16 cellular contexts compared by ENCODE assay signal in genomic region chr13:100128373-100128772, GRCh38. TPM values are rescaled to one million over a fixed set of nuclear protein-coding genes. Genes with fewer than 3 reads are reported as not detected.
A peak's percentile ranks its signal among the peaks of the same experiment; 100 is the strongest.
DNase-seq lines count a peak whose midpoint lies in the region; ATAC-seq and FAIRE-seq lines count a peak whose summit lies in the region.
"Had no signal": no experiment of that assay in that cellular context is flagged by ENCODE, and none has a peak within 500 bp of the region (broad histone marks: within the 10 kb centered on the region; RNA-seq: fewer than 3 reads in every experiment).

No MANE protein-coding gene starts in this region.

- no peak overlapping the region for H2BK120ac ChIP-seq in mesenchymal stem cell (ENCODE audit: low read depth, low read length)

- peak; percentile 47 for DNase-seq in activated CD4-positive, alpha-beta T cell treated with anti-CD3 and anti-CD28 coated beads for 36 hours
- no peak for DNase-seq in activated CD4-positive, alpha-beta T cell treated with anti-CD3 and anti-CD28 coated beads, Interleukin-2, amount 10 ng/mL, durations not matched to agents 24 days and 14 days
- peak; percentile 10 for DNase-seq in HTR-8/SVneo (ENCODE audit: insufficient read length, low spot score)
- DNase-seq in amniotic epithelial cell (ENCODE audit: low read depth) = peak; percentile 81
- DNase-seq in mesenchymal stem cell = peak; percentile 83
- no peak for DNase-seq in OCI-M2 (lab: John Stamatoyannopoulos, UW; ENCODE audit: unreplicated experiment)
- DNase-seq in cerebellum (ENCODE audit: low spot score) = no peak
- DNase-seq: NCI-H510A had no signal

- no peaks in the 10 kb centered on the region for H3K36me3 ChIP-seq in mesenchymal stem cell (ENCODE audit: control insufficient read depth in 1 of 2, insufficient read depth in 2 of 2, low read depth in 1 of 2, low read length in 2 of 2)

- no peaks in the 10 kb centered on the region for H3K9me3 Mint-ChIP-seq in activated CD4-positive, alpha-beta T cell treated with anti-CD3 and anti-CD28 coated beads for 36 hours (ENCODE audit: low read depth)
- H3K9me3 Mint-ChIP-seq in activated CD4-positive, alpha-beta T cell treated with anti-CD3 and anti-CD28 coated beads, Interleukin-2, amount 10 ng/mL, durations not matched to agents 24 days and 14 days = peaks cover 4% of the 10 kb centered on the region
- H3K9me3 Mint-ChIP-seq: natural killer cell treated with Interleukin-12 subunit alpha and Interleukin-12 subunit beta and Interleukin-15 and Interleukin-18, amount 100 ng/mL, for 72 hours; stimulated activated effector memory CD8-positive, alpha-beta T cell treated with anti-CD3 and anti-CD28 coated beads, Interleukin-12 subunit alpha, Interleukin-12 subunit beta, amount 100 ng/mL, for 72 hours had no signal

- no peak overlapping the region for H3K18ac ChIP-seq in mesenchymal stem cell (ENCODE audit: low read depth in 1 of 2, low read length in 2 of 2)

- no peak overlapping the region for H3K4me3 ChIP-seq in mesenchymal stem cell (ENCODE audit: insufficient read depth in 1 of 2, low read depth in 1 of 2, low read length in 2 of 2)
- H3K4me3 ChIP-seq: SK-N-MC had no signal

- no peak for FAIRE-seq in HTR-8/SVneo (lab: Jason Lieb, UNC)
- FAIRE-seq: endothelial cell of umbilical vein, H1, small intestine had no signal

- no peak overlapping the region for H3K23ac ChIP-seq in mesenchymal stem cell (ENCODE audit: low read length in 2 of 2)

- H3K4ac ChIP-seq in mesenchymal stem cell (ENCODE audit: low read depth in 1 of 2, low read length in 2 of 2) = no peak overlapping the region

- H2BK12ac ChIP-seq in mesenchymal stem cell (ENCODE audit: low read length in 2 of 2) = no peak overlapping the region

- no peak overlapping the region for H2BK5ac ChIP-seq in mesenchymal stem cell (ENCODE audit: low read depth, low read length, poor library complexity, severe bottlenecking)

- CTCF ChIA-PET in activated CD4-positive, alpha-beta T cell treated with anti-CD3 and anti-CD28 coated beads for 36 hours (lab: Charles Lee) = no interaction called here

- H3K27me3 Mint-ChIP-seq in activated CD4-positive, alpha-beta T cell treated with anti-CD3 and anti-CD28 coated beads for 36 hours = no peaks in the 10 kb centered on the region
- H3K27me3 Mint-ChIP-seq in activated CD4-positive, alpha-beta T cell treated with anti-CD3 and anti-CD28 coated beads, Interleukin-2, amount 10 ng/mL, durations not matched to agents 24 days and 14 days = no peaks in the 10 kb centered on the region
- H3K27me3 Mint-ChIP-seq: natural killer cell treated with Interleukin-12 subunit alpha and Interleukin-12 subunit beta and Interleukin-15 and Interleukin-18, amount 100 ng/mL, for 72 hours had no signal

- H3K79me1 ChIP-seq in mesenchymal stem cell (replicated peaks; ENCODE audit: low read length, poor library complexity, severe bottlenecking) = peaks cover 18% of the 10 kb centered on the region

- no peak overlapping the region for H3K27ac ChIP-seq in mesenchymal stem cell (ENCODE audit: low read length, poor library complexity, severe bottlenecking)
- H3K27ac ChIP-seq: KMS-11, SK-N-MC had no signal

- no peak overlapping the region for H3K27ac Mint-ChIP-seq in activated CD4-positive, alpha-beta T cell treated with anti-CD3 and anti-CD28 coated beads for 36 hours
- no peak overlapping the region for H3K27ac Mint-ChIP-seq in activated CD4-positive, alpha-beta T cell treated with anti-CD3 and anti-CD28 coated beads, Interleukin-2, amount 10 ng/mL, durations not matched to agents 24 days and 14 days
- H3K27ac Mint-ChIP-seq: natural killer cell treated with Interleukin-12 subunit alpha and Interleukin-12 subunit beta and Interleukin-15 and Interleukin-18, amount 100 ng/mL, for 72 hours; stimulated activated effector memory CD8-positive, alpha-beta T cell treated with anti-CD3 and anti-CD28 coated beads, Interleukin-12 subunit alpha, Interleukin-12 subunit beta, amount 100 ng/mL, for 72 hours had no signal

- no peak overlapping the region for H3K4me2 ChIP-seq in mesenchymal stem cell (ENCODE audit: low read length, poor library complexity, severe bottlenecking)
- H3K4me2 ChIP-seq: KMS-11 had no signal

- H3K4me1 ChIP-seq in mesenchymal stem cell (ENCODE audit: control insufficient read depth, insufficient read depth, low read depth, low read length) = peaks cover 3% of the 10 kb centered on the region

- WGBS in mesenchymal stem cell = 62% methylated on average over 3 of the region's 3 CpGs

- H3K27me3 ChIP-seq in mesenchymal stem cell (ENCODE audit: control insufficient read depth in 1 of 2, insufficient read depth in 1 of 2, low read length in 2 of 2) = no peaks in the 10 kb centered on the region

- H3K14ac ChIP-seq in mesenchymal stem cell (ENCODE audit: low read length in 2 of 2) = no peak overlapping the region

- H3K4me3 Mint-ChIP-seq in activated CD4-positive, alpha-beta T cell treated with anti-CD3 and anti-CD28 coated beads for 36 hours = no peak overlapping the region
- no peak overlapping the region for H3K4me3 Mint-ChIP-seq in activated CD4-positive, alpha-beta T cell treated with anti-CD3 and anti-CD28 coated beads, Interleukin-2, amount 10 ng/mL, durations not matched to agents 24 days and 14 days
- H3K4me3 Mint-ChIP-seq: natural killer cell treated with Interleukin-12 subunit alpha and Interleukin-12 subunit beta and Interleukin-15 and Interleukin-18, amount 100 ng/mL, for 72 hours; stimulated activated effector memory CD8-positive, alpha-beta T cell treated with anti-CD3 and anti-CD28 coated beads, Interleukin-12 subunit alpha, Interleukin-12 subunit beta, amount 100 ng/mL, for 72 hours had no signal

- H2BK15ac ChIP-seq in mesenchymal stem cell (ENCODE audit: low read depth, poor library complexity, severe bottlenecking) = no peak overlapping the region

- H3K4me1 Mint-ChIP-seq in activated CD4-positive, alpha-beta T cell treated with anti-CD3 and anti-CD28 coated beads for 36 hours = peaks cover 14% of the 10 kb centered on the region
- H3K4me1 Mint-ChIP-seq in activated CD4-positive, alpha-beta T cell treated with anti-CD3 and anti-CD28 coated beads, Interleukin-2, amount 10 ng/mL, durations not matched to agents 24 days and 14 days = peaks cover 22% of the 10 kb centered on the region

- POLR2A ChIA-PET in activated CD4-positive, alpha-beta T cell treated with anti-CD3 and anti-CD28 coated beads for 36 hours (lab: Charles Lee) = no interaction called here

- no peak overlapping the region for H4K91ac ChIP-seq in mesenchymal stem cell (ENCODE audit: low read length)

- H3K36me3 Mint-ChIP-seq in activated CD4-positive, alpha-beta T cell treated with anti-CD3 and anti-CD28 coated beads for 36 hours (ENCODE audit: low read depth) = no peaks in the 10 kb centered on the region
- peaks cover 4% of the 10 kb centered on the region for H3K36me3 Mint-ChIP-seq in activated CD4-positive, alpha-beta T cell treated with anti-CD3 and anti-CD28 coated beads, Interleukin-2, amount 10 ng/mL, durations not matched to agents 24 days and 14 days (ENCODE audit: low read depth)
- H3K36me3 Mint-ChIP-seq: stimulated activated effector memory CD8-positive, alpha-beta T cell treated with anti-CD3 and anti-CD28 coated beads, Interleukin-12 subunit alpha, Interleukin-12 subunit beta, amount 100 ng/mL, for 72 hours had no signal

- H4K8ac ChIP-seq in mesenchymal stem cell (ENCODE audit: low read length) = no peak overlapping the region

- no peak overlapping the region for H2AFZ ChIP-seq in mesenchymal stem cell (ENCODE audit: low read depth, low read length)

- no peak overlapping the region for H3K9ac ChIP-seq in mesenchymal stem cell (ENCODE audit: low read length)
- H3K9ac ChIP-seq: KMS-11 had no signal

- no peaks in the 10 kb centered on the region for H3K9me3 ChIP-seq in mesenchymal stem cell (ENCODE audit: control insufficient read depth, low read length)

- intact Hi-C loops in activated CD4-positive, alpha-beta T cell treated with anti-CD3 and anti-CD28 coated beads for 36 hours (cut with DNase I, micrococcal nuclease) = no loop called here
- intact Hi-C loops in activated CD4-positive, alpha-beta T cell treated with anti-CD3 and anti-CD28 coated beads, Interleukin-2, amount 10 ng/mL, durations not matched to agents 24 days and 14 days (cut with micrococcal nuclease) = no loop called here

- no peak for ATAC-seq in activated CD4-positive, alpha-beta T cell treated with anti-CD3 and anti-CD28 coated beads for 36 hours
- no peak for ATAC-seq in HG03460 (IDR thresholded peaks at IDR 0.05; ENCODE audit: unreplicated experiment)
- ATAC-seq: natural killer cell treated with Interleukin-12 subunit alpha and Interleukin-12 subunit beta and Interleukin-15 and Interleukin-18, amount 100 ng/mL, for 72 hours; stimulated activated effector memory CD8-positive, alpha-beta T cell treated with anti-CD3 and anti-CD28 coated beads, Interleukin-12 subunit alpha, Interleukin-12 subunit beta, amount 100 ng/mL, for 72 hours had no signal

- H2AK5ac ChIP-seq in mesenchymal stem cell (ENCODE audit: low read length, severe bottlenecking) = no peak overlapping the region

RNA-seq across cellular contexts. Expression of gene PCCA, which starts 39.5 kb away (rescaled TPM):
- 1 to 10 TPM; 5.8 to 7.3 TPM for total RNA-seq in activated CD4-positive, alpha-beta T cell treated with anti-CD3 and anti-CD28 coated beads for 36 hours
- total RNA-seq in activated CD4-positive, alpha-beta T cell treated with anti-CD3 and anti-CD28 coated beads, Interleukin-2, amount 10 ng/mL, durations not matched to agents 24 days and 14 days = 5.8 and 6.4 TPM in 2 replicates
- polyA plus RNA-seq in mesenchymal stem cell (2013, experiment 1 of 2) = 16.8 TPM
- polyA plus RNA-seq in mesenchymal stem cell (2013, experiment 2 of 2) = 15.4 TPM
- total RNA-seq in cerebellum = 178 TPM

Comparison
In these comparisons a context has a peak if more than half of its experiments do, and no peak if none do; other contexts are left out.
1. DNase-seq: peak in activated CD4-positive, alpha-beta T cell treated with anti-CD3 and anti-CD28 coated beads for 36 hours (single experiment), HTR-8/SVneo (single experiment), amniotic epithelial cell (single experiment) and mesenchymal stem cell (single experiment); none in activated CD4-positive, alpha-beta T cell treated with anti-CD3 and anti-CD28 coated beads, Interleukin-2, amount 10 ng/mL, durations not matched to agents 24 days and 14 days (single experiment), OCI-M2 (single experiment) and cerebellum (single experiment).
2. RNA of gene PCCA, which starts 39.5 kb away (total RNA-seq): 178 TPM in cerebellum (single experiment); 5.8 to 7.3 TPM in activated CD4-positive, alpha-beta T cell treated with anti-CD3 and anti-CD28 coated beads for 36 hours and 5.8 to 6.4 TPM in activated CD4-positive, alpha-beta T cell treated with anti-CD3 and anti-CD28 coated beads, Interleukin-2, amount 10 ng/mL, durations not matched to agents 24 days and 14 days; every median in the first group is over 10 times any median in the second.